18 cellular contexts compared by ENCODE assay signal in genomic region chr20:37389241-37389747, GRCh38. TPM values are rescaled to one million over a fixed set of nuclear protein-coding genes. Genes with fewer than 3 reads are reported as not detected.
A peak's percentile ranks its signal among the peaks of the same experiment; 100 is the strongest.
DNase-seq lines count a peak whose midpoint lies in the region; ATAC-seq and TF ChIP-seq lines count a peak whose summit lies in the region.
"Had no signal": no experiment of that assay in that cellular context is flagged by ENCODE, and none has a peak within 500 bp of the region (broad histone marks: within the 10 kb centered on the region; RNA-seq: fewer than 3 reads in every experiment).

No MANE protein-coding gene starts in this region.

- no peak overlapping the region for H3K4me2 ChIP-seq in SK-N-SH
- H3K4me2 ChIP-seq: BLaER1 treated with 17β-estradiol and CSF1 and Interleukin-3, amounts not matched to agents 10 nM and 100 nM had no signal

- TF ChIP-seq EP300 in SK-N-SH (IDR thresholded peaks at IDR 0.05; ENCODE audit: borderline replicate concordance in 1 of 2, low read depth in 1 of 2, low read length in 1 of 2), result no peak

- no peak overlapping the region for H2AFZ ChIP-seq in SK-N-SH (ENCODE audit: low read depth)

- H3K36me3 ChIP-seq in SK-N-SH (replicated peaks in 1 of 2; ENCODE audit: control insufficient read depth in 1 of 2, insufficient read depth in 2 of 2, low read length in 1 of 2) (peaks cover 8 to 27% of the 10 kb centered on the region in 2 experiments), RWPE2 (ENCODE audit: low read depth) (peaks cover 89% of the 10 kb centered on the region), right lobe of liver (no peaks in the 10 kb centered on the region), spleen (peaks cover 0 to 75% (median 8%) of the 10 kb centered on the region in 6 donors)

- intact Hi-C loops in right lobe of liver (cut with DNase I) (loop anchor here (5.0 kb wide), 1 partner anchor 117 kb away; no protein-coding TSS in a partner anchor), spleen (cut with DNase I; ENCODE audit: low total_unique reads) (loop anchor here (10.0 kb wide), 2 partner anchors 114 to 194 kb away; no protein-coding TSS in a partner anchor)

- H4K20me1 ChIP-seq in SK-N-SH (ENCODE audit: insufficient read depth), result no peaks in the 10 kb centered on the region

- TF ChIP-seq RAD21 in SK-N-SH (IDR thresholded peaks at IDR 0.05; ENCODE audit: low read length), result no peak

- POLR2A ChIA-PET in SK-N-SH (lab: Yijun Ruan, JAX), result interaction anchor here (0.8 kb wide), 1 partner anchor 138 kb away, joined by 3 read pairs; the partner anchor contains the start of gene BLCAP

- H3K9me3 ChIP-seq in SK-N-SH (no peaks in the 10 kb centered on the region), RWPE2 (ENCODE audit: severe bottlenecking) (no peaks in the 10 kb centered on the region), right lobe of liver (no peaks in the 10 kb centered on the region), spleen (no peaks in the 10 kb centered on the region)
- H3K9me3 ChIP-seq: BLaER1 treated with 17β-estradiol and CSF1 and Interleukin-3, amounts not matched to agents 10 nM and 100 nM had no signal

- ATAC-seq in SK-N-SH treated with all-trans-retinoic acid at 6 μM for 48 hours (no peak), RWPE2 (ENCODE audit: low read depth) (no peak), right lobe of liver (no peak), GM21526 (IDR thresholded peaks at IDR 0.05; ENCODE audit: low FRiP score, unreplicated experiment) (no peak)

- no peaks in the 10 kb centered on the region for H3K79me2 ChIP-seq in SK-N-SH (ENCODE audit: insufficient read depth)

- DNase-seq in SK-N-SH, result peak; percentile 28
- DNase-seq in RWPE2 (ENCODE audit: low spot score), result peak; percentile 81
- DNase-seq in right lobe of liver, result peak; percentile 13 to 49 (median 43)
- peak; percentile 57 for DNase-seq in spleen
- no peak for DNase-seq in NCI-H510A treated with DMSO at 0.1 percent for 48 hours (lab: John Stamatoyannopoulos, UW)
- DNase-seq in NCI-H1092 treated with DMSO at 0.1 percent for 48 hours (lab: John Stamatoyannopoulos, UW), result no peak
- DNase-seq: DMS 273 treated with DMSO at 0.1 percent for 48 hours, EL, HCEC 1CT, KBM-7, NCI-H1092, NCI-H187, NCI-H82, Right ventricle myocardium superior had no signal

- H3K27me3 ChIP-seq in SK-N-SH (ENCODE audit: insufficient read depth) (no peaks in the 10 kb centered on the region), RWPE2 (ENCODE audit: insufficient read depth, poor library complexity, severe bottlenecking) (no peaks in the 10 kb centered on the region), right lobe of liver (no peaks in the 10 kb centered on the region), spleen (replicated peaks in 1 of 7) (peaks cover 0 to 29% (median 0%) of the 10 kb centered on the region in 7 donors)

- TF ChIP-seq CTCF in SK-N-SH (IDR thresholded peaks at IDR 0.05) (no peak), RWPE2 (IDR thresholded peaks at IDR 0.05; ENCODE audit: poor library complexity, severe bottlenecking) (no peak), right lobe of liver (IDR thresholded peaks at IDR 0.05) (no peak), spleen (IDR thresholded peaks at IDR 0.05 in 8 of 11, conservative IDR thresholded peaks at IDR 0.05 in 3 of 11) (no peak)

- H3F3A ChIP-seq in SK-N-SH (replicated peaks; ENCODE audit: insufficient read depth), result no peaks in the 10 kb centered on the region

- H3K9me2 ChIP-seq in SK-N-SH, result no peaks in the 10 kb centered on the region

- TF ChIP-seq POLR2A in right lobe of liver (IDR thresholded peaks at IDR 0.05) (no peak), spleen (IDR thresholded peaks at IDR 0.05) (no peak)

- CTCF ChIA-PET in SK-N-SH (lab: Yijun Ruan, JAX), result interaction anchor here (1.2 to 2.5 kb wide), 4 partner anchors 188 to 198 kb away, joined by 3 to 10 read pairs (median 5); no protein-coding TSS in a partner anchor

- no peak overlapping the region for H3K4me3 ChIP-seq in SK-N-SH (ENCODE audit: low read depth in 2 of 2, low read length in 1 of 2)
- no peak overlapping the region for H3K4me3 ChIP-seq in RWPE2 (ENCODE audit: severe bottlenecking)
- H3K4me3 ChIP-seq in right lobe of liver, result no peak overlapping the region
- H3K4me3 ChIP-seq in spleen, result no peak overlapping the region
- H3K4me3 ChIP-seq: BLaER1 treated with 17β-estradiol and CSF1 and Interleukin-3, amounts not matched to agents 10 nM and 100 nM had no signal

- 100% methylated on average over 6 of the region's 12 CpGs for WGBS in SK-N-SH (ENCODE audit: low lambda C conversion rate)
- 81% methylated on average over 7 of the region's 12 CpGs for WGBS in right lobe of liver (ENCODE audit: insufficient coverage, low coverage, low lambda C conversion rate, missing lambda C conversion rate)
- 83 to 95% (median 89%) methylated on average over 10 to 12 of the region's 12 CpGs for WGBS in spleen, 5 donors

- peaks cover 0 to 40% of the 10 kb centered on the region in 2 experiments; a peak in 2 of 4 replicates for H3K4me1 ChIP-seq in SK-N-SH (ENCODE audit: control insufficient read depth in 1 of 2, insufficient read depth in 2 of 2, low read depth in 1 of 2, low read length in 1 of 2)
- peaks cover 4% of the 10 kb centered on the region for H3K4me1 ChIP-seq in RWPE2 (ENCODE audit: insufficient read depth, poor library complexity, severe bottlenecking)
- H3K4me1 ChIP-seq in right lobe of liver, result peaks cover 0 to 12% (median 0%) of the 10 kb centered on the region in 4 donors
- peaks cover 0 to 12% (median 7%) of the 10 kb centered on the region in 6 donors for H3K4me1 ChIP-seq in spleen

- H3K27ac ChIP-seq in SK-N-SH (ENCODE audit: low read depth in 2 of 2, low read length in 1 of 2) (no peak overlapping the region), RWPE2 (ENCODE audit: poor library complexity, severe bottlenecking) (no peak overlapping the region), right lobe of liver (no peak overlapping the region), spleen (no peak overlapping the region)
- H3K27ac ChIP-seq: 22Rv1; BLaER1 treated with 17β-estradiol and CSF1 and Interleukin-3, amounts not matched to agents 10 nM and 100 nM had no signal

- H3K9ac ChIP-seq in SK-N-SH, result no peak overlapping the region
- H3K9ac ChIP-seq: BLaER1 treated with 17β-estradiol and CSF1 and Interleukin-3, amounts not matched to agents 10 nM and 100 nM had no signal

TF ChIP-seq in SK-N-SH, 30 proteins besides CTCF, POLR2A, EP300 and RAD21 (continues in another document):
- TF ChIP-seq NFIC (IDR thresholded peaks at IDR 0.05; ENCODE audit: borderline replicate concordance) (no peak), MAX (IDR thresholded peaks at IDR 0.05; ENCODE audit: low read depth) (no peak), ZBTB33 (IDR thresholded peaks at IDR 0.05; ENCODE audit: borderline replicate concordance, low read depth) (no peak)

TF ChIP-seq in SK-N-SH treated with all-trans-retinoic acid at 6 μM for 48 hours, 23 proteins besides CTCF, POLR2A, EP300 and RAD21 (continues in another document):
- TF ChIP-seq RARB (CRISPR knock-in tag; IDR thresholded peaks at IDR 0.05) (no peak), CREB5 (CRISPR knock-in tag; IDR thresholded peaks at IDR 0.05; ENCODE audit: low read depth) (no peak), PATZ1 (CRISPR knock-in tag; IDR thresholded peaks at IDR 0.05; ENCODE audit: borderline replicate concordance) (no peak), ZC3H10 (CRISPR knock-in tag; IDR thresholded peaks at IDR 0.05) (no peak)

RNA-seq across cellular contexts. Expression of gene SRC, which starts 43.4 kb away (rescaled TPM):
- polyA plus RNA-seq in SK-N-SH (2012; rRNA removed) (23.8 and 25.6 TPM in 2 replicates), spleen (10 to 100 TPM in 2 of 3 donors, 1 to 10 TPM in 1; 7.0 to 28.7 (median 10.1) TPM)
- 9.6 and 17.1 TPM in 2 replicates for polyA plus RNA-seq in SK-N-SH (2012; cell fraction: cytosol; rRNA removed)
- 49.2 and 58.8 TPM in 2 replicates for polyA plus RNA-seq in SK-N-SH (2012; cell fraction: nucleus; rRNA removed)
- total RNA-seq in right lobe of liver (10 to 100 TPM in 4 of 6 experiments, 1 to 10 TPM in 2; 3.1 to 17.3 (median 11.2) TPM), spleen (10 to 100 TPM; 27.3 to 68.0 (median 36.1) TPM)

Comparison
In these comparisons a context has a peak if more than half of its experiments do, and no peak if none do; other contexts are left out.
1. DNase-seq: peak in SK-N-SH (single experiment), RWPE2 (single experiment), right lobe of liver (3 of 3) and spleen (single experiment); none in NCI-H510A treated with DMSO at 0.1 percent for 48 hours (single experiment) and NCI-H1092 treated with DMSO at 0.1 percent for 48 hours (single experiment).